21 cellular contexts compared by ENCODE assay signal in the genomic region with DNA sequence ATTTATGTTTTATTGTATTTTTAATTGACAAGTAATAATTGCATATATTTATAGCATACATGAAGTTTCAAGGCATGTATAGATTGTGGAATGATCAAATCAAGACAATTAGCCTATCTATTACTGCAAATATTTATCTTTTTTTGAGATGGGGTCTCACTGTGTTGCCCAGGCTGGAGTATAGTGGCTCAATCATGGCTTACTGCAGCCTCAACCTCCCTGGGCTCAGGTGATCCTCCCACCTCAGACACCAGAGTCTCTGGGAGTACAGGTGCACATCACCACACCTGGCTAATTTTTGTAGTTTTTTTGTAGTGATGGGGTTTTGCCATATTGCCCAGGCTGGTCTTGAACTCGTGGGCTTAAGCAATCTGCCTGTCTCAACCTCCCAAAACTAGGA.
"Had no signal": no experiment of that assay in that cellular context is flagged by ENCODE, and none has a peak within 500 bp of the region (broad histone marks: within the 10 kb centered on the region; RNA-seq: fewer than 3 reads in every experiment).

No MANE protein-coding gene starts in this region.

- H3K79me2 ChIP-seq: hepatocyte had no signal

- H3K4me2 ChIP-seq: hepatocyte had no signal

- H3K4me3 ChIP-seq: cardiac muscle cell, hepatocyte, lung, psoas muscle, stomach, suprapubic skin, tibial nerve had no signal

- H3K9me3 ChIP-seq: psoas muscle, stomach, suprapubic skin, tibial nerve had no signal

- DNase-seq: activated CD8-positive, alpha-beta memory T cell treated with anti-CD3 and anti-CD28 coated beads, Interleukin-2, amount 50 U/mL, for 4 hours; activated effector memory CD4-positive, alpha-beta T cell treated with Interleukin-2 at 50 U/mL for 16 hours; activated naive CD4-positive, alpha-beta T cell treated with anti-CD3 and anti-CD28 coated beads for 36 hours; activated T-cell treated with anti-CD3 and anti-CD28 coated beads, Interleukin-2, amount 50 U/mL, for 4 hours; dermis blood vessel endothelial cell; effector memory CD4-positive, alpha-beta T cell; glutamatergic neuron; immature natural killer cell; natural killer cell; psoas muscle; right cardiac atrium; stimulated activated CD4-positive, alpha-beta T cell treated with anti-CD3 and anti-CD28 coated beads, Interleukin-1b, Interleukin-23, amount 100 ng/mL, for 48 hours; stomach; WERI-Rb-1 had no signal

- H3K27me3 ChIP-seq: hepatocyte, stomach, suprapubic skin, tibial nerve had no signal

- H3K36me3 ChIP-seq: cardiac muscle cell, stomach, suprapubic skin, tibial nerve, WERI-Rb-1 had no signal

- H3K27ac ChIP-seq: cardiac muscle cell, hepatocyte, psoas muscle, stomach, suprapubic skin, WERI-Rb-1 had no signal

- H3K36me3 Mint-ChIP-seq: natural killer cell had no signal

- H3K4me3 Mint-ChIP-seq: activated naive CD4-positive, alpha-beta T cell treated with anti-CD3 and anti-CD28 coated beads for 36 hours; activated T-cell treated with anti-CD3 and anti-CD28 coated beads, Interleukin-2, amount 50 U/mL, for 4 hours; immature natural killer cell; natural killer cell had no signal

- ATAC-seq: esophagus mucosa, left lobe of liver, psoas muscle, right cardiac atrium had no signal

- H3K9me3 Mint-ChIP-seq: activated T-cell treated with anti-CD3 and anti-CD28 coated beads, Interleukin-2, amount 50 U/mL, for 4 hours; natural killer cell had no signal

- H2AFZ ChIP-seq: hepatocyte had no signal
